Comparison of ENCODE assay signal across 9 cellular contexts in the genomic region with DNA sequence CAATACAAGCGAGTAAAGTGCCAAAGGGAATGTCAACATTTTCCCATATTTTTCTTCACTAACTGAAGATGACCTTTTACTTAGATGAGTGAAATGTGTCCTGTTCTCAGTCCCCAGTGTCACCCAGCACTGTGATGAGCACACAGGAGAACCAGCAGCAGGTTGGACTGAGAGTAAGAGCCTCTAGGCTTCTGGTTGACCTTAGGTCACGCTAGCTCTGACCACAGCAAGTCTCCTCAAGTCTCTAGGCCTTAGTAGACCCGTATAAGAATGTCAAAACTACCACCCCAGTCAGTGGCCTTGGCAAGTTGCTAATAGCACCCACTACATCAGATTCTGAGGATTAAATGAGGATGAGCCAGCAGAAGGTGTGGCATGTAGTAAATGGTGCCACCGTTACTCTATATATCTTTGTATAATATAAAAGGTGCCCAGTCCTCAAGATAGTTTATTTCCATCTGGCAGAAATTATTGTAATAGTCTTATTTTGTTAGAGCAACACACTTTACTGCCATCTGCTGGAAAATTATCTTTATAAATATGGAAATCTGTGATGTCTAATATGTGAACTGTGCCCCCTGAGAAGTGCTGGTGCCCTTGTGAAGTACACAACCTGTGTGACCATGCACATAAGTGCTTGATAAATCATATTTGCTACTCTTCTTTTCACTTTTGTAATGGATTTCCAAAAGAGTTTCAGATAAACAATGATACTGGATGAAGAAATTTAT.
DNase-seq lines count a peak whose midpoint lies in the region; ATAC-seq and TF ChIP-seq lines count a peak whose summit lies in the region.
"Had no signal": no experiment of that assay in that cellular context is flagged by ENCODE, and none has a peak within 500 bp of the region (broad histone marks: within the 10 kb centered on the region; RNA-seq: fewer than 3 reads in every experiment).

No MANE protein-coding gene starts in this region.

- CTCF ChIA-PET in Calu3 (lab: Charles Lee) = no interaction called here

- peak; percentile 27 for TF ChIP-seq CTCF in BE2C (IDR thresholded peaks at IDR 0.05; ENCODE audit: low read depth, low read length)
- TF ChIP-seq CTCF in GM13977 (IDR thresholded peaks at IDR 0.05; ENCODE audit: extremely low read depth, insufficient read depth, missing control alignments) = peak; percentile 18
- peak; percentile 50 for TF ChIP-seq CTCF in RWPE2 (IDR thresholded peaks at IDR 0.05; ENCODE audit: poor library complexity, severe bottlenecking)
- peak; percentile 25 for TF ChIP-seq CTCF in fibroblast of pulmonary artery (IDR thresholded peaks at IDR 0.05; ENCODE audit: low read length, missing control alignments)
- TF ChIP-seq CTCF in Calu3 (IDR thresholded peaks at IDR 0.05; ENCODE audit: unreplicated experiment) = no peak

- no peaks in the 10 kb centered on the region for H3K9me3 Mint-ChIP-seq in Calu3 (ENCODE audit: low read depth, unreplicated experiment)

- H3K4me1 Mint-ChIP-seq in Calu3 (ENCODE audit: low read depth, unreplicated experiment) = no peaks in the 10 kb centered on the region

- no peak overlapping the region for H3K27ac Mint-ChIP-seq in Calu3 (ENCODE audit: unreplicated experiment)

- ATAC-seq in RWPE2 (ENCODE audit: low read depth) (0 out of 3 replicates have a peak, but pooled peaks have one; percentile 17), HG03025 (IDR thresholded peaks at IDR 0.05; ENCODE audit: low FRiP score, unreplicated experiment) (no peak)

- no peaks in the 10 kb centered on the region for H3K27me3 Mint-ChIP-seq in Calu3 (ENCODE audit: unreplicated experiment)

- H3K36me3 ChIP-seq in BE2C (no peaks in the 10 kb centered on the region), RWPE2 (ENCODE audit: low read depth) (no peaks in the 10 kb centered on the region)

- H3K27me3 ChIP-seq in BE2C (no peaks in the 10 kb centered on the region), RWPE2 (ENCODE audit: insufficient read depth, poor library complexity, severe bottlenecking) (no peaks in the 10 kb centered on the region)
- H3K27me3 ChIP-seq: testis had no signal

- no peak for DNase-seq in BE2C
- DNase-seq in GM13977 (ENCODE audit: low spot score) = no peak
- DNase-seq in RWPE2 (ENCODE audit: low spot score) = no peak
- peak; percentile 57 for DNase-seq in fibroblast of pulmonary artery (ENCODE audit: low read depth)
- DNase-seq in Calu3 = no peak
- DNase-seq in C1 segment of cervical spinal cord (lab: John Stamatoyannopoulos, UW) = no peak
- no peak for DNase-seq in NCI-H774 (lab: John Stamatoyannopoulos, UW)
- DNase-seq: testis had no signal

- no TSS peak for BruUV-seq in Calu3 (replicated peaks; lab: Mats Ljungman, UMichigan)

- no peak overlapping the region for H3K27ac ChIP-seq in RWPE2 (ENCODE audit: poor library complexity, severe bottlenecking)
- H3K27ac ChIP-seq: testis had no signal

- intact Hi-C loops in Calu3 (cut with micrococcal nuclease; ENCODE audit: unreplicated experiment) = loop anchor here (1.0 to 10.0 kb wide), 2 partner anchors 176 to 410 kb away; no protein-coding TSS in a partner anchor

- in situ Hi-C loops in GM13977 (cut with MboI; ENCODE audit: low pct_unique_long_range_greater_than_20kb, low sequenced_read_pairs, unreplicated experiment) = no loop called here

- no peaks in the 10 kb centered on the region for H3K36me3 Mint-ChIP-seq in Calu3 (ENCODE audit: insufficient read depth, unreplicated experiment)

- no peak overlapping the region for H3K4me3 ChIP-seq in BE2C (ENCODE audit: low read depth, low read length)
- no peak overlapping the region for H3K4me3 ChIP-seq in RWPE2 (ENCODE audit: severe bottlenecking)
- H3K4me3 ChIP-seq in fibroblast of pulmonary artery (replicated peaks; ENCODE audit: low read depth, low read length) = no peak overlapping the region
- H3K4me3 ChIP-seq: testis had no signal

- H3K9me3 ChIP-seq in BE2C = no peaks in the 10 kb centered on the region
- H3K9me3 ChIP-seq in RWPE2 (ENCODE audit: severe bottlenecking) = no peaks in the 10 kb centered on the region
- H3K9me3 ChIP-seq: testis had no signal

- no peak overlapping the region for H3K4me3 Mint-ChIP-seq in Calu3 (ENCODE audit: low read depth, unreplicated experiment)

- H3K4me1 ChIP-seq in BE2C = no peaks in the 10 kb centered on the region
- no peaks in the 10 kb centered on the region for H3K4me1 ChIP-seq in RWPE2 (ENCODE audit: insufficient read depth, poor library complexity, severe bottlenecking)
- H3K4me1 ChIP-seq: testis had no signal
